Comparison of ENCODE assay signal across 36 cellular contexts in genomic region chr19:8054169-8054568, GRCh38. TPM values are rescaled to one million over a fixed set of nuclear protein-coding genes. Genes with fewer than 3 reads are reported as not detected.
"Had no signal": no experiment of that assay in that cellular context is flagged by ENCODE, and none has a peak within 500 bp of the region (broad histone marks: within the 10 kb centered on the region; RNA-seq: fewer than 3 reads in every experiment).

No MANE protein-coding gene starts in this region.

- DNase-seq: activated CD4-positive, alpha-beta memory T cell treated with anti-CD3 and anti-CD28 coated beads for 36 hours; activated CD4-positive, alpha-beta T cell treated with anti-CD3 and anti-CD28 coated beads, Interleukin-2, amount 10 ng/mL, durations not matched to agents 24 days and 14 days; activated CD4-positive, CD25-positive, alpha-beta regulatory T cell treated with anti-CD3 and anti-CD28 coated beads, Interleukin-2, amount 50 U/mL, for 72 hours; activated CD8-positive, alpha-beta memory T cell treated with anti-CD3 and anti-CD28 coated beads, Interleukin-2, amount 50 U/mL, for 4 hours; activated effector memory CD4-positive, alpha-beta T cell treated with anti-CD3 and anti-CD28 coated beads, Interleukin-2, amount 50 U/mL, for 16 hours; activated naive CD4-positive, alpha-beta T cell treated with anti-CD3 and anti-CD28 coated beads for 36 hours; activated naive CD8-positive, alpha-beta T cell treated with anti-CD3 and anti-CD28 coated beads for 36 hours; activated T-cell treated with anti-CD3 and anti-CD28 coated beads, Interleukin-2, amount 50 U/mL, for 1 hour; adrenal gland; aorta; cortex of kidney; foreskin fibroblast; head of caudate nucleus; hypothalamus; immature natural killer cell; kidney; left colon; mesendoderm; occipital lobe; psoas muscle; stimulated activated CD4-positive, alpha-beta T cell treated with anti-CD3 and anti-CD28 coated beads, Interleukin-15, amount 100 ng/mL, for 24 hours; stimulated activated CD4-positive, alpha-beta T cell treated with anti-CD3 and anti-CD28 coated beads, Interleukin-2, amount 100 ng/mL, for 24 hours; stimulated activated naive CD4-positive, alpha-beta T cell; T-helper 2 cell had no signal

- H3K27me3 ChIP-seq: adrenal gland, body of pancreas had no signal

- H3K27ac Mint-ChIP-seq: activated CD4-positive, alpha-beta memory T cell treated with anti-CD3 and anti-CD28 coated beads for 36 hours; activated CD4-positive, alpha-beta T cell treated with anti-CD3 and anti-CD28 coated beads, Interleukin-2, amount 10 ng/mL, durations not matched to agents 24 days and 14 days; activated naive CD4-positive, alpha-beta T cell treated with anti-CD3 and anti-CD28 coated beads for 36 hours; activated naive CD8-positive, alpha-beta T cell treated with anti-CD3 and anti-CD28 coated beads for 36 hours; activated T-helper 1 cell treated with anti-CD3 and anti-CD28 coated beads, Interleukin-12 subunit alpha, Interleukin-12 subunit beta, Interleukin-2, Interleukin-4 antibody, amounts not matched to agents 30 ng/mL and 10 ng/mL and 1 ng/mL, durations not matched to agents 14 hours and 24 hours and 36 hours had no signal

- H3K27ac ChIP-seq: adrenal gland, body of pancreas, cardiac muscle cell, parathyroid adenoma, psoas muscle, suprapubic skin, tibial nerve had no signal

- H3K36me3 Mint-ChIP-seq: activated CD4-positive, alpha-beta memory T cell treated with anti-CD3 and anti-CD28 coated beads for 36 hours; activated naive CD8-positive, alpha-beta T cell treated with anti-CD3 and anti-CD28 coated beads for 36 hours; immature natural killer cell had no signal

- H3K9ac ChIP-seq: parathyroid adenoma had no signal

- H3K9me3 Mint-ChIP-seq: activated CD4-positive, alpha-beta memory T cell treated with anti-CD3 and anti-CD28 coated beads for 36 hours; activated CD4-positive, alpha-beta T cell treated with anti-CD3 and anti-CD28 coated beads, Interleukin-2, amount 10 ng/mL, durations not matched to agents 24 days and 14 days; activated naive CD4-positive, alpha-beta T cell treated with anti-CD3 and anti-CD28 coated beads for 36 hours; activated naive CD8-positive, alpha-beta T cell treated with anti-CD3 and anti-CD28 coated beads for 36 hours; activated T-helper 1 cell treated with anti-CD3 and anti-CD28 coated beads, Interleukin-12 subunit alpha, Interleukin-12 subunit beta, Interleukin-2, Interleukin-4 antibody, amounts not matched to agents 30 ng/mL and 10 ng/mL and 1 ng/mL, durations not matched to agents 14 hours and 24 hours and 36 hours; immature natural killer cell had no signal

- H3K4me1 ChIP-seq: parathyroid adenoma, psoas muscle had no signal

- H3K27me3 Mint-ChIP-seq: activated CD4-positive, alpha-beta memory T cell treated with anti-CD3 and anti-CD28 coated beads for 36 hours had no signal

- H3K9me3 ChIP-seq: adrenal gland, body of pancreas, psoas muscle, suprapubic skin, tibial nerve had no signal

- H3K4me3 Mint-ChIP-seq: activated CD4-positive, alpha-beta memory T cell treated with anti-CD3 and anti-CD28 coated beads for 36 hours; activated CD4-positive, alpha-beta T cell treated with anti-CD3 and anti-CD28 coated beads, Interleukin-2, amount 10 ng/mL, durations not matched to agents 24 days and 14 days; activated naive CD4-positive, alpha-beta T cell treated with anti-CD3 and anti-CD28 coated beads for 36 hours; activated naive CD8-positive, alpha-beta T cell treated with anti-CD3 and anti-CD28 coated beads for 36 hours; activated T-helper 1 cell treated with anti-CD3 and anti-CD28 coated beads, Interleukin-12 subunit alpha, Interleukin-12 subunit beta, Interleukin-2, Interleukin-4 antibody, amounts not matched to agents 30 ng/mL and 10 ng/mL and 1 ng/mL, durations not matched to agents 14 hours and 24 hours and 36 hours; immature natural killer cell had no signal

- H3K4me3 ChIP-seq: adrenal gland, body of pancreas, cardiac muscle cell, lung, psoas muscle, suprapubic skin, tibial nerve had no signal

- H3K36me3 ChIP-seq: adrenal gland, cardiac muscle cell, suprapubic skin, tibial nerve had no signal

- ATAC-seq: body of pancreas, esophagus mucosa, left colon, psoas muscle had no signal

RNA-seq across cellular contexts. Expression of gene CCL25, which starts 1.6 kb away (rescaled TPM):
- total RNA-seq: activated CD4-positive, alpha-beta memory T cell treated with anti-CD3 and anti-CD28 coated beads for 36 hours; activated CD4-positive, alpha-beta T cell treated with anti-CD3 and anti-CD28 coated beads, Interleukin-2, amount 10 ng/mL, durations not matched to agents 24 days and 14 days; activated CD8-positive, alpha-beta memory T cell treated with anti-CD3 and anti-CD28 coated beads for 36 hours; activated naive CD4-positive, alpha-beta T cell treated with anti-CD3 and anti-CD28 coated beads for 36 hours; activated T-helper 1 cell treated with anti-CD3 and anti-CD28 coated beads, Interleukin-12 subunit alpha, Interleukin-12 subunit beta, Interleukin-2, Interleukin-4 antibody, amounts not matched to agents 30 ng/mL and 10 ng/mL and 1 ng/mL, durations not matched to agents 14 hours and 24 hours and 36 hours; aorta; body of pancreas; cardiac muscle cell; cerebellum; esophagus mucosa; kidney; left colon; lung; mononuclear cell; psoas muscle; suprapubic skin; tibial nerve; ureter had no signal
- polyA plus RNA-seq: adrenal gland, cardiac muscle cell, lung had no signal
